1 cellular context compared by ENCODE assay signal in the genomic region with DNA sequence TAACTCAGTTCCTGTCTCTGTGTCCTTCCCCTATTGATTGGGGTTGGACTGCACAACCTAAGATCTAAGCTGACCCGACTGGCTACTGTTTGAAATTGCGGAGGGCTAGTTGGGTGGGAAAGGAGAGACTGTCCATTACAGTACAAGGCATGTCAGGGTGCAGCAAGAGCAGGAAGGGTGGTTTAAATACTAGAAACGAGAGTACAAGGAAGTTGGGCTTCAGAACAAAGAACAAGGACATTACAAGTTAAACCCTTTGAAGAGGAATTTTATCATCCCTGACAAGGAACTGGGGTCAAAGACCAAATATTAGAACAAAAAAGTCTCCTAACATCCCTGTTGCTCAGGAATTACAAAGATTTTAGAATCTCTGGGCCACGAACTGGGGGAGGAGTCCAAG.
TF ChIP-seq lines count a peak whose summit lies in the region.

No MANE protein-coding gene starts in this region.

TF ChIP-seq in endothelial cell of umbilical vein, 7 proteins besides CTCF, POLR2A, EP300 and RAD21:
- TF ChIP-seq FOS (IDR thresholded peaks at IDR 0.05; ENCODE audit: borderline replicate concordance, insufficient read depth, low read length) = no peak
- no peak for TF ChIP-seq MYC (IDR thresholded peaks at IDR 0.05; ENCODE audit: low read depth, low read length)
- TF ChIP-seq GATA2 (IDR thresholded peaks at IDR 0.05; ENCODE audit: insufficient read depth, insufficient read length, low read depth, low read length) = peak; percentile 1
- TF ChIP-seq, protein P1, sequence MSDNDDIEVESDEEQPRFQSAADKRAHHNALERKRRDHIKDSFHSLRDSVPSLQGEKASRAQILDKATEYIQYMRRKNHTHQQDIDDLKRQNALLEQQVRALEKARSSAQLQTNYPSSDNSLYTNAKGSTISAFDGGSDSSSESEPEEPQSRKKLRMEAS (IDR thresholded peaks at IDR 0.05; ENCODE audit: insufficient read depth, insufficient read length) = no peak
TF ChIP-seq in endothelial cell of umbilical vein: peak in this region for 1.
